ENCODE assay signal across 22 cellular contexts in genomic region chr6:107982511-107982910, GRCh38.
"Had no signal": no experiment of that assay in that cellular context is flagged by ENCODE, and none has a peak within 500 bp of the region (broad histone marks: within the 10 kb centered on the region; RNA-seq: fewer than 3 reads in every experiment).

No MANE protein-coding gene starts in this region.

- H3K36me3 ChIP-seq: esophagus muscularis mucosa, sigmoid colon, tibial artery had no signal

- H3K4me1 Mint-ChIP-seq: activated naive CD8-positive, alpha-beta T cell treated with anti-CD3 and anti-CD28 coated beads, Interleukin-2, amount 50 U/mL, for 24 hours; central memory CD8-positive, alpha-beta T cell; natural killer cell had no signal

- H3K4me1 ChIP-seq: esophagus muscularis mucosa, parathyroid adenoma, sigmoid colon, tibial artery had no signal

- H3K9me3 ChIP-seq: esophagus muscularis mucosa, sigmoid colon, tibial artery had no signal

- H3K4me3 ChIP-seq: esophagus muscularis mucosa, lung, sigmoid colon, tibial artery had no signal

- H3K9ac ChIP-seq: parathyroid adenoma had no signal

- H3K27me3 ChIP-seq: esophagus muscularis mucosa, sigmoid colon, tibial artery had no signal

- H3K27ac Mint-ChIP-seq: activated naive CD4-positive, alpha-beta T cell treated with anti-CD3 and anti-CD28 coated beads, Interleukin-2, amount 10 ng/mL, durations not matched to agents 7 days and 5 days; activated naive CD8-positive, alpha-beta T cell treated with anti-CD3 and anti-CD28 coated beads, Interleukin-2, amount 50 U/mL, for 24 hours; natural killer cell; T-helper 17 cell had no signal

- H3K9me3 Mint-ChIP-seq: activated naive CD4-positive, alpha-beta T cell treated with anti-CD3 and anti-CD28 coated beads, Interleukin-2, amount 10 ng/mL, durations not matched to agents 7 days and 5 days; activated naive CD8-positive, alpha-beta T cell treated with anti-CD3 and anti-CD28 coated beads, Interleukin-2, amount 50 U/mL, for 24 hours; central memory CD8-positive, alpha-beta T cell; natural killer cell had no signal

- DNase-seq: activated CD4-positive, alpha-beta T cell treated with anti-CD3 and anti-CD28 coated beads for 1 hour; activated CD8-positive, alpha-beta memory T cell treated with anti-CD3 and anti-CD28 coated beads for 24 hours; activated CD8-positive, alpha-beta memory T cell treated with anti-CD3 and anti-CD28 coated beads, Interleukin-2, amount 50 U/mL, for 48 hours; activated effector memory CD4-positive, alpha-beta T cell treated with Interleukin-2 at 50 U/mL for 16 hours; activated naive CD4-positive, alpha-beta T cell treated with anti-CD3 and anti-CD28 coated beads, Interleukin-2, amount 10 ng/mL, durations not matched to agents 7 days and 5 days; activated naive CD8-positive, alpha-beta T cell treated with anti-CD3 and anti-CD28 coated beads, Interleukin-2, amount 50 U/mL, for 24 hours; activated T-cell treated with anti-CD3 and anti-CD28 coated beads, Interleukin-2, amount 50 U/mL, for 48 hours; aorta; effector CD8-positive, alpha-beta T cell; hippocampal formation; kidney; natural killer cell; sigmoid colon; stimulated activated naive CD4-positive, alpha-beta T cell treated with Interleukin-2 at 50 U/mL for 16 hours; T-helper 17 cell; tibial artery had no signal

- H3K27ac ChIP-seq: esophagus muscularis mucosa, parathyroid adenoma, sigmoid colon, tibial artery, VCaP had no signal

- H3K4me3 Mint-ChIP-seq: activated naive CD4-positive, alpha-beta T cell treated with anti-CD3 and anti-CD28 coated beads, Interleukin-2, amount 10 ng/mL, durations not matched to agents 7 days and 5 days; activated naive CD8-positive, alpha-beta T cell treated with anti-CD3 and anti-CD28 coated beads, Interleukin-2, amount 50 U/mL, for 24 hours; central memory CD8-positive, alpha-beta T cell; natural killer cell had no signal

- ATAC-seq: activated naive CD8-positive, alpha-beta T cell treated with anti-CD3 and anti-CD28 coated beads, Interleukin-2, amount 50 U/mL, for 24 hours; left lobe of liver; natural killer cell; T-helper 17 cell had no signal

- H3K36me3 Mint-ChIP-seq: activated naive CD4-positive, alpha-beta T cell treated with anti-CD3 and anti-CD28 coated beads, Interleukin-2, amount 10 ng/mL, durations not matched to agents 7 days and 5 days; natural killer cell had no signal
